23 cellular contexts compared by ENCODE assay signal in genomic region chr2:221608442-221608841, GRCh38.
"Had no signal": no experiment of that assay in that cellular context is flagged by ENCODE, and none has a peak within 500 bp of the region (broad histone marks: within the 10 kb centered on the region; RNA-seq: fewer than 3 reads in every experiment).

No MANE protein-coding gene starts in this region.

- H3K79me2 ChIP-seq: hepatocyte had no signal

- H3K4me2 ChIP-seq: hepatocyte had no signal

- H3K9me3 ChIP-seq: colonic mucosa, esophagus squamous epithelium, gastroesophageal sphincter, heart left ventricle, left lung, lower lobe of right lung, mucosa of descending colon had no signal

- H2AFZ ChIP-seq: hepatocyte had no signal

- H3K36me3 ChIP-seq: colonic mucosa, esophagus squamous epithelium, gastroesophageal sphincter, heart left ventricle, left lung, lower lobe of right lung had no signal

- DNase-seq: colonic mucosa; cortex of kidney; effector CD8-positive, alpha-beta T cell; effector memory CD8-positive, alpha-beta T cell; endodermal cell; erythroblast; esophagus squamous epithelium; foreskin fibroblast; heart left ventricle; hypothalamus; immature natural killer cell; islet precursor cell; left cardiac atrium; left lung; left ventricle myocardium superior; lower lobe of right lung; mesenchymal stem cell; mucosa of descending colon; naive B cell had no signal

- H3K4me3 ChIP-seq: colonic mucosa, esophagus squamous epithelium, gastroesophageal sphincter, heart left ventricle, hepatocyte, left lung, lower lobe of right lung, mucosa of descending colon had no signal

- H3K27me3 ChIP-seq: colonic mucosa, gastroesophageal sphincter, hepatocyte had no signal

- ATAC-seq: effector memory CD8-positive, alpha-beta T cell; esophagus mucosa; gastroesophageal sphincter; heart left ventricle; left cardiac atrium; left lung; left ventricle myocardium superior; lower lobe of right lung; mucosa of descending colon had no signal

- H3K4me1 ChIP-seq: colonic mucosa, esophagus squamous epithelium, gastroesophageal sphincter, heart left ventricle, left lung had no signal

- H3K27ac ChIP-seq: colonic mucosa, epithelial cell of prostate, esophagus squamous epithelium, gastroesophageal sphincter, heart left ventricle, hepatocyte, left lung, lower lobe of right lung had no signal
